8 cellular contexts compared by ENCODE assay signal in genomic region chr20:53708129-53708968, GRCh38.
DNase-seq lines count a peak whose midpoint lies in the region; ATAC-seq, FAIRE-seq and TF ChIP-seq lines count a peak whose summit lies in the region.

No MANE protein-coding gene starts in this region.

- ATAC-seq in GM18505 (IDR thresholded peaks at IDR 0.05; ENCODE audit: unreplicated experiment) (peak; percentile 36), HG02852 (IDR thresholded peaks at IDR 0.05; ENCODE audit: unreplicated experiment) (peak; percentile 57), GM12878 (peak; percentile 83)

- H3K79me2 ChIP-seq in OCI-LY3 (ENCODE audit: low read length) (no peaks in the 10 kb centered on the region), GM12878 (ENCODE audit: control insufficient read depth, insufficient read depth, low read length) (no peaks in the 10 kb centered on the region)

- peak; percentile 95 for FAIRE-seq in GM12878 (lab: Jason Lieb, UNC)

- SMC1A ChIA-PET in GM12878 (lab: Charles Lee; ENCODE audit: uncharacterized antibody, unreplicated experiment): interaction anchor here (0.6 to 5.2 kb wide), 54 partner anchors 7 to 234 kb away, joined by 3 to 64 read pairs (median 5); no protein-coding TSS in a partner anchor

- no peaks in the 10 kb centered on the region for H4K20me1 ChIP-seq in OCI-LY3 (ENCODE audit: insufficient read depth, low read length)
- H4K20me1 ChIP-seq in GM12878 (ENCODE audit: control insufficient read depth, insufficient read depth): no peaks in the 10 kb centered on the region

- TF ChIP-seq CTCF in OCI-LY3 (IDR thresholded peaks at IDR 0.05; ENCODE audit: low read depth, low read length): no peak
- TF ChIP-seq CTCF in GM12878 (IDR thresholded peaks at IDR 0.05 in 2 of 3, conservative IDR thresholded peaks at IDR 0.05 in 1 of 3; ENCODE audit: control insufficient read depth in 2 of 3, extremely low read depth in 1 of 3, insufficient read depth in 1 of 3, low read depth in 3 of 3, low read length in 3 of 3): no peak

- TF ChIP-seq EP300 in GM12878 (IDR thresholded peaks at IDR 0.05; ENCODE audit: borderline replicate concordance in 1 of 2, control insufficient read depth in 1 of 2, low read depth in 2 of 2, low read length in 2 of 2): peak in 1 of 2 experiments; percentile 35; a peak in 3 of 4 replicates

- peaks cover 28% of the 10 kb centered on the region for H3K4me1 ChIP-seq in OCI-LY3 (ENCODE audit: low read length)
- H3K4me1 ChIP-seq in GM12878 (ENCODE audit: control insufficient read depth, insufficient read depth, low read length): peaks cover 45% of the 10 kb centered on the region

- TF ChIP-seq POLR2A in GM18505 (IDR thresholded peaks at IDR 0.05; ENCODE audit: borderline replicate concordance, extremely low read depth, insufficient read depth, insufficient read length) (no peak), GM12878 (IDR thresholded peaks at IDR 0.05; ENCODE audit: low read depth, low read length) (peak; percentile 36)

- peaks cover 9% of the 10 kb centered on the region; the same call in 1 of the 2 replicates for H3K27me3 ChIP-seq in OCI-LY3 (ENCODE audit: low read depth, low read length)
- H3K27me3 ChIP-seq in GM12878 (replicated peaks in 1 of 2; ENCODE audit: control insufficient read depth in 2 of 2, insufficient read depth in 2 of 2, low read length in 1 of 2): no peaks in the 10 kb centered on the region

- RAD21 ChIA-PET in GM12878 (lab: Charles Lee; ENCODE audit: unreplicated experiment): interaction anchor here (0.5 to 4.7 kb wide), 53 partner anchors 8 to 355 kb away, joined by 3 to 34 read pairs (median 6); no protein-coding TSS in a partner anchor

- WGBS in GM12878 (ENCODE audit: insufficient coverage, insufficient replicate concordance, low lambda C conversion rate, missing lambda C conversion rate): under 1% methylated on average over 6 of the region's 6 CpGs

- H3K36me3 ChIP-seq in OCI-LY3 (replicated peaks; ENCODE audit: low read depth, low read length) (no peaks in the 10 kb centered on the region), GM12878 (ENCODE audit: control insufficient read depth in 2 of 2, insufficient read depth in 2 of 2, low read length in 1 of 2) (no peaks in the 10 kb centered on the region)

- POLR2A ChIA-PET in GM12878 (lab: Charles Lee): interaction anchor here (0.5 to 3.3 kb wide), 25 partner anchors 10 to 571 kb away, joined by 3 to 22 read pairs (median 3); no protein-coding TSS in a partner anchor

- intact Hi-C loops in GM12878 (cut with micrococcal nuclease; ENCODE audit: unreplicated experiment): loop anchor here (2.0 to 5.0 kb wide), 3 partner anchors 44 to 209 kb away; no protein-coding TSS in a partner anchor

- TF ChIP-seq RAD21 in GM12878 (IDR thresholded peaks at IDR 0.05; ENCODE audit: insufficient read depth, low read depth, low read length): 0 out of 2 replicates have a peak, but pooled peaks have one; percentile 6

- H3K27ac ChIP-seq in OCI-LY3 (ENCODE audit: low read length) (peak overlapping the region; percentile 46), GM12878 (ENCODE audit: control insufficient read depth, insufficient read depth) (peak overlapping the region; percentile 97), skin epidermis (peak overlapping the region in 15 of 21 experiments; percentile 4 to 78 (median 45))

- DNase-seq in GM12878 (ENCODE audit: low read depth, low spot score) (peak; percentile 94), midbrain (lab: John Stamatoyannopoulos, UW) (no peak), germinal center (ENCODE audit: low spot score) (no peak), NCI-H226 (no peak)

- H3K4me3 ChIP-seq in OCI-LY3 (ENCODE audit: low read length) (peak overlapping the region; percentile 49), GM12878 (peak overlapping the region; percentile 43; the same call in 1 of the 2 replicates), skin epidermis (no peak overlapping the region)

- in situ Hi-C loops in GM12878 (cut with MboI): no loop called here

- no peaks in the 10 kb centered on the region for H3K9me3 ChIP-seq in OCI-LY3 (ENCODE audit: insufficient read depth, low read length)
- H3K9me3 ChIP-seq in GM12878 (replicated peaks; ENCODE audit: control insufficient read depth, insufficient read depth, low read length): no peaks in the 10 kb centered on the region

- H3K4me2 ChIP-seq in OCI-LY3 (ENCODE audit: low read length): peak overlapping the region; percentile 64
- peak overlapping the region; percentile 92 for H3K4me2 ChIP-seq in GM12878 (ENCODE audit: control insufficient read depth, insufficient read depth)

- H3K9ac ChIP-seq in OCI-LY3 (ENCODE audit: low read length) (peak overlapping the region; percentile 3), GM12878 (ENCODE audit: control insufficient read depth, insufficient read depth, low read length) (peak overlapping the region; percentile 57)

- peak overlapping the region; percentile 44; the same call in 1 of the 2 replicates for H2AFZ ChIP-seq in OCI-LY3 (ENCODE audit: low read depth, low read length)
- H2AFZ ChIP-seq in GM12878 (ENCODE audit: control insufficient read depth, low read depth, low read length): peak overlapping the region; percentile 9; the same call in 1 of the 2 replicates

- no TSS peak for BruUV-seq in GM12878 (replicated peaks; lab: Mats Ljungman, UMichigan)

- CTCF ChIA-PET in GM12878 (lab: Yijun Ruan, JAX): interaction anchor here (0.7 to 2.1 kb wide), 18 partner anchors 11 to 232 kb away, joined by 3 to 9 read pairs (median 4); no protein-coding TSS in a partner anchor

TF ChIP-seq in GM12878, 131 proteins besides CTCF, POLR2A, EP300 and RAD21 (continues in another document):
- no peak for TF ChIP-seq HDGF (IDR thresholded peaks at IDR 0.05)
- no peak for TF ChIP-seq MYB (IDR thresholded peaks at IDR 0.05; ENCODE audit: borderline replicate concordance, low read depth, low read length)
- no peak for TF ChIP-seq PAX8 (IDR thresholded peaks at IDR 0.05)
- TF ChIP-seq SMARCA5 (IDR thresholded peaks at IDR 0.05): peak; percentile 96
- TF ChIP-seq NFIC (IDR thresholded peaks at IDR 0.05; ENCODE audit: low read depth, low read length): peak; percentile 62; the same call in 1 of the 2 replicates
- peak; percentile 47; the same call in 1 of the 2 replicates for TF ChIP-seq DPF2 (IDR thresholded peaks at IDR 0.05)
- no peak for TF ChIP-seq BCL11A (IDR thresholded peaks at IDR 0.05; ENCODE audit: low read depth, low read length)
- TF ChIP-seq TCF12 (IDR thresholded peaks at IDR 0.05; ENCODE audit: low read depth, low read length): peak; percentile 70; the same call in 1 of the 2 replicates
- TF ChIP-seq, protein P1, sequence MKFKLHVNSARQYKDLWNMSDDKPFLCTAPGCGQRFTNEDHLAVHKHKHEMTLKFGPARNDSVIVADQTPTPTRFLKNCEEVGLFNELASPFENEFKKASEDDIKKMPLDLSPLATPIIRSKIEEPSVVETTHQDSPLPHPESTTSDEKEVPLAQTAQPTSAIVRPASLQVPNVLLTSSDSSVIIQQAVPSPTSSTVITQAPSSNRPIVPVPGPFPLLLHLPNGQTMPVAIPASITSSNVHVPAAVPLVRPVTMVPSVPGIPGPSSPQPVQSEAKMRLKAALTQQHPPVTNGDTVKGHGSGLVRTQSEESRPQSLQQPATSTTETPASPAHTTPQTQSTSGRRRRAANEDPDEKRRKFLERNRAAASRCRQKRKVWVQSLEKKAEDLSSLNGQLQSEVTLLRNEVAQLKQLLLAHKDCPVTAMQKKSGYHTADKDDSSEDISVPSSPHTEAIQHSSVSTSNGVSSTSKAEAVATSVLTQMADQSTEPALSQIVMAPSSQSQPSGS (IDR thresholded peaks at IDR 0.05; ENCODE audit: low read length): peak; percentile 77
- TF ChIP-seq BRCA1 (IDR thresholded peaks at IDR 0.05; ENCODE audit: low read depth, low read length): no peak
- TF ChIP-seq, protein P2, sequence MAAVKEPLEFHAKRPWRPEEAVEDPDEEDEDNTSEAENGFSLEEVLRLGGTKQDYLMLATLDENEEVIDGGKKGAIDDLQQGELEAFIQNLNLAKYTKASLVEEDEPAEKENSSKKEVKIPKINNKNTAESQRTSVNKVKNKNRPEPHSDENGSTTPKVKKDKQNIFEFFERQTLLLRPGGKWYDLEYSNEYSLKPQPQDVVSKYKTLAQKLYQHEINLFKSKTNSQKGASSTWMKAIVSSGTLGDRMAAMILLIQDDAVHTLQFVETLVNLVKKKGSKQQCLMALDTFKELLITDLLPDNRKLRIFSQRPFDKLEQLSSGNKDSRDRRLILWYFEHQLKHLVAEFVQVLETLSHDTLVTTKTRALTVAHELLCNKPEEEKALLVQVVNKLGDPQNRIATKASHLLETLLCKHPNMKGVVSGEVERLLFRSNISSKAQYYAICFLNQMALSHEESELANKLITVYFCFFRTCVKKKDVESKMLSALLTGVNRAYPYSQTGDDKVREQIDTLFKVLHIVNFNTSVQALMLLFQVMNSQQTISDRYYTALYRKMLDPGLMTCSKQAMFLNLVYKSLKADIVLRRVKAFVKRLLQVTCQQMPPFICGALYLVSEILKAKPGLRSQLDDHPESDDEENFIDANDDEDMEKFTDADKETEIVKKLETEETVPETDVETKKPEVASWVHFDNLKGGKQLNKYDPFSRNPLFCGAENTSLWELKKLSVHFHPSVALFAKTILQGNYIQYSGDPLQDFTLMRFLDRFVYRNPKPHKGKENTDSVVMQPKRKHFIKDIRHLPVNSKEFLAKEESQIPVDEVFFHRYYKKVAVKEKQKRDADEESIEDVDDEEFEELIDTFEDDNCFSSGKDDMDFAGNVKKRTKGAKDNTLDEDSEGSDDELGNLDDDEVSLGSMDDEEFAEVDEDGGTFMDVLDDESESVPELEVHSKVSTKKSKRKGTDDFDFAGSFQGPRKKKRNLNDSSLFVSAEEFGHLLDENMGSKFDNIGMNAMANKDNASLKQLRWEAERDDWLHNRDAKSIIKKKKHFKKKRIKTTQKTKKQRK (IDR thresholded peaks at IDR 0.05; ENCODE audit: low read depth, low read length): no peak
- TF ChIP-seq SPI1 (IDR thresholded peaks at IDR 0.05; ENCODE audit: borderline replicate concordance, insufficient read depth, low read depth, low read length): no peak

Comparison
In these comparisons a context has a peak if more than half of its experiments do, and no peak if none do; other contexts are left out.
1. H3K27ac ChIP-seq: peak in every context shown above with its lines; median percentile 97 in GM12878; 46 in OCI-LY3; 45 in skin epidermis.
2. H3K4me3 ChIP-seq: peak in OCI-LY3 (single experiment) and GM12878 (single experiment); none in skin epidermis (0 of 7).
3. Peak in every context shown above with its lines, with median percentiles within 50 percentile points of each other: ATAC-seq.